In genomic region chr3:1717524-1717923, GRCh38 we compare ENCODE assay signal across 26 cellular contexts.
"Had no signal": no experiment of that assay in that cellular context is flagged by ENCODE, and none has a peak within 500 bp of the region (broad histone marks: within the 10 kb centered on the region; RNA-seq: fewer than 3 reads in every experiment).

No MANE protein-coding gene starts in this region.

- H3K9me3 ChIP-seq: esophagus squamous epithelium, lower lobe of right lung, prostate gland, sigmoid colon, thoracic aorta, tibial nerve, upper lobe of left lung had no signal

- H3K27me3 ChIP-seq: esophagus squamous epithelium, heart right ventricle, neural progenitor cell, sigmoid colon, tibial nerve, upper lobe of left lung had no signal

- H3K4me3 ChIP-seq: esophagus squamous epithelium, heart right ventricle, lower lobe of right lung, neural progenitor cell, prostate gland, sigmoid colon, thoracic aorta, tibial nerve, upper lobe of left lung had no signal

- ATAC-seq: effector memory CD8-positive, alpha-beta T cell; heart right ventricle; left ventricle myocardium superior; lower lobe of right lung; naive thymus-derived CD4-positive, alpha-beta T cell; right cardiac atrium; stimulated activated naive B cell treated with anti-CD40 and anti-IgM and Interleukin-4, amounts not matched to agents 10 μg/mL and 1 μg/mL and 100 μg/mL, for 72 hours had no signal

- DNase-seq: cortex of kidney; effector memory CD8-positive, alpha-beta T cell; erythroblast; esophagus squamous epithelium; foreskin melanocyte; glutamatergic neuron; heart right ventricle; hippocampal formation; immature natural killer cell; islet precursor cell; kidney glomerular epithelial cell; left ventricle myocardium superior; lower lobe of right lung; naive thymus-derived CD4-positive, alpha-beta T cell; right cardiac atrium; sigmoid colon; stimulated activated CD4-positive, alpha-beta T cell treated with anti-CD3 and anti-CD28 coated beads, Interleukin-15, amount 100 ng/mL, for 24 hours; stimulated activated CD4-positive, alpha-beta T cell treated with anti-CD3 and anti-CD28 coated beads, Interleukin-2, amount 100 ng/mL, for 48 hours; stimulated activated naive B cell treated with anti-CD40 and anti-IgM and Interleukin-4, amounts not matched to agents 10 μg/mL and 1 μg/mL and 100 μg/mL, for 72 hours; upper lobe of left lung had no signal

- H3K36me3 ChIP-seq: esophagus squamous epithelium, heart right ventricle, lower lobe of right lung, neural progenitor cell, prostate gland, sigmoid colon, thoracic aorta, tibial nerve, upper lobe of left lung had no signal

- FAIRE-seq: endometrium, urothelium cell line had no signal

- H3K4me1 ChIP-seq: esophagus squamous epithelium, heart right ventricle, lower lobe of right lung, neural progenitor cell, prostate gland, sigmoid colon, tibial nerve, upper lobe of left lung had no signal
